In genomic region chr10:22340362-22341189, GRCh38 we compare ENCODE assay signal across 8 cellular contexts. TPM values are rescaled to one million over a fixed set of nuclear protein-coding genes. Genes with fewer than 3 reads are reported as not detected.
A peak's percentile ranks its signal among the peaks of the same experiment; 100 is the strongest.
DNase-seq lines count a peak whose midpoint lies in the region; ATAC-seq and TF ChIP-seq lines count a peak whose summit lies in the region.

No MANE protein-coding gene starts in this region.

- H3K9me3 Mint-ChIP-seq in dendritic cell treated with granulocyte-macrophage colony-stimulating factor and Interleukin-4, amounts not matched to agents 40 ng/mL and 50 ng/mL, for 4 days, result no peaks in the 10 kb centered on the region
- no peaks in the 10 kb centered on the region for H3K9me3 Mint-ChIP-seq in stimulated activated effector memory CD8-positive, alpha-beta T cell treated with anti-CD3 and anti-CD28 coated beads, Interleukin-12 subunit alpha, Interleukin-12 subunit beta, amount 100 ng/mL, for 72 hours

- H3K36me3 Mint-ChIP-seq in dendritic cell treated with granulocyte-macrophage colony-stimulating factor and Interleukin-4, amounts not matched to agents 40 ng/mL and 50 ng/mL, for 4 days (ENCODE audit: low read depth), result no peaks in the 10 kb centered on the region
- H3K36me3 Mint-ChIP-seq in stimulated activated effector memory CD8-positive, alpha-beta T cell treated with anti-CD3 and anti-CD28 coated beads, Interleukin-12 subunit alpha, Interleukin-12 subunit beta, amount 100 ng/mL, for 72 hours, result peaks cover 22% of the 10 kb centered on the region

- no peak for TF ChIP-seq CTCF in WERI-Rb-1 (IDR thresholded peaks at IDR 0.05; ENCODE audit: low read depth, low read length)

- H3K4me3 ChIP-seq in WERI-Rb-1 (ENCODE audit: low read depth, low read length), result peak overlapping the region; percentile 69

- H3K4me3 Mint-ChIP-seq in dendritic cell treated with granulocyte-macrophage colony-stimulating factor and Interleukin-4, amounts not matched to agents 40 ng/mL and 50 ng/mL, for 4 days, result peak overlapping the region; percentile 84
- peak overlapping the region; percentile 74 for H3K4me3 Mint-ChIP-seq in stimulated activated effector memory CD8-positive, alpha-beta T cell treated with anti-CD3 and anti-CD28 coated beads, Interleukin-12 subunit alpha, Interleukin-12 subunit beta, amount 100 ng/mL, for 72 hours

- peak overlapping the region; percentile 89 for H3K27ac Mint-ChIP-seq in dendritic cell treated with granulocyte-macrophage colony-stimulating factor and Interleukin-4, amounts not matched to agents 40 ng/mL and 50 ng/mL, for 4 days
- peak overlapping the region; percentile 93 for H3K27ac Mint-ChIP-seq in stimulated activated effector memory CD8-positive, alpha-beta T cell treated with anti-CD3 and anti-CD28 coated beads, Interleukin-12 subunit alpha, Interleukin-12 subunit beta, amount 100 ng/mL, for 72 hours

- intact Hi-C loops in dendritic cell treated with granulocyte-macrophage colony-stimulating factor and Interleukin-4, amounts not matched to agents 40 ng/mL and 50 ng/mL, for 4 days (cut with micrococcal nuclease), result loop anchor here (2.0 kb wide), 2 partner anchors 18 to 88 kb away; no protein-coding TSS in a partner anchor

- H3K27me3 ChIP-seq in WERI-Rb-1 (ENCODE audit: insufficient read depth, low read depth, severe bottlenecking), result no peaks in the 10 kb centered on the region

- peaks cover 30% of the 10 kb centered on the region for H3K4me1 Mint-ChIP-seq in dendritic cell treated with granulocyte-macrophage colony-stimulating factor and Interleukin-4, amounts not matched to agents 40 ng/mL and 50 ng/mL, for 4 days (ENCODE audit: low read depth)
- H3K4me1 Mint-ChIP-seq in stimulated activated effector memory CD8-positive, alpha-beta T cell treated with anti-CD3 and anti-CD28 coated beads, Interleukin-12 subunit alpha, Interleukin-12 subunit beta, amount 100 ng/mL, for 72 hours, result peaks cover 32% of the 10 kb centered on the region

- peak overlapping the region; percentile 91 for H3K27ac ChIP-seq in WERI-Rb-1

- H3K36me3 ChIP-seq in WERI-Rb-1, result no peaks in the 10 kb centered on the region

- peak; percentile 52 for DNase-seq in stimulated activated CD4-positive, alpha-beta T cell treated with anti-CD3 and anti-CD28 coated beads, Interleukin-12 subunit alpha, Interleukin-12 subunit beta, amount 100 ng/mL, for 4 hours
- no peak for DNase-seq in stimulated activated CD4-positive, alpha-beta T cell treated with anti-CD3 and anti-CD28 coated beads, Interleukin-2, amount 100 ng/mL, for 48 hours
- DNase-seq in NCI-H1048 (lab: John Stamatoyannopoulos, UW) (peak; percentile 21), WERI-Rb-1 (peak; percentile 67), left lobe of liver (ENCODE audit: low spot score) (peak; percentile 77)
- peak; percentile 65 to 86 for DNase-seq in stimulated activated effector memory CD8-positive, alpha-beta T cell treated with anti-CD3 and anti-CD28 coated beads, Interleukin-12 subunit alpha, Interleukin-12 subunit beta, amount 100 ng/mL, for 72 hours (ENCODE audit: low spot score in 2 of 2)

- peak; percentile 46 for ATAC-seq in HG02610 (IDR thresholded peaks at IDR 0.05; ENCODE audit: unreplicated experiment)
- peak; percentile 84 for ATAC-seq in left lobe of liver
- peak; percentile 66 for ATAC-seq in stimulated activated effector memory CD8-positive, alpha-beta T cell treated with anti-CD3 and anti-CD28 coated beads, Interleukin-12 subunit alpha, Interleukin-12 subunit beta, amount 100 ng/mL, for 72 hours

- peaks cover 73% of the 10 kb centered on the region for H3K27me3 Mint-ChIP-seq in dendritic cell treated with granulocyte-macrophage colony-stimulating factor and Interleukin-4, amounts not matched to agents 40 ng/mL and 50 ng/mL, for 4 days

- no peaks in the 10 kb centered on the region for H3K9me3 ChIP-seq in WERI-Rb-1 (ENCODE audit: severe bottlenecking)

RNA-seq across cellular contexts. Expression of gene SPAG6, which starts 4.7 kb away (rescaled TPM):
- not detected for total RNA-seq in left lobe of liver

RNA-seq across cellular contexts. Expression of gene BMI1, which starts 19.7 kb away (rescaled TPM):
- 25.4 TPM for total RNA-seq in left lobe of liver

RNA-seq across cellular contexts. Expression of gene COMMD3, which starts 24.4 kb away (rescaled TPM):
- 30.1 TPM for total RNA-seq in left lobe of liver

Comparison
In these comparisons a context has a peak if more than half of its experiments do, and no peak if none do; other contexts are left out.
1. DNase-seq: peak in stimulated activated CD4-positive, alpha-beta T cell treated with anti-CD3 and anti-CD28 coated beads, Interleukin-12 subunit alpha, Interleukin-12 subunit beta, amount 100 ng/mL, for 4 hours (single experiment), NCI-H1048 (single experiment), WERI-Rb-1 (single experiment), left lobe of liver (single experiment) and stimulated activated effector memory CD8-positive, alpha-beta T cell treated with anti-CD3 and anti-CD28 coated beads, Interleukin-12 subunit alpha, Interleukin-12 subunit beta, amount 100 ng/mL, for 72 hours (2 of 2); none in stimulated activated CD4-positive, alpha-beta T cell treated with anti-CD3 and anti-CD28 coated beads, Interleukin-2, amount 100 ng/mL, for 48 hours (0 of 2).
2. Peak in every context shown above with its lines, with median percentiles within 50 percentile points of each other: ATAC-seq.